ENCODE assay signal across 22 cellular contexts in genomic region chr14:63050694-63051093, GRCh38. TPM values are rescaled to one million over a fixed set of nuclear protein-coding genes. Genes with fewer than 3 reads are reported as not detected.
DNase-seq lines count a peak whose midpoint lies in the region; ATAC-seq, FAIRE-seq and TF ChIP-seq lines count a peak whose summit lies in the region.
"Had no signal": no experiment of that assay in that cellular context is flagged by ENCODE, and none has a peak within 500 bp of the region (broad histone marks: within the 10 kb centered on the region; RNA-seq: fewer than 3 reads in every experiment).

No MANE protein-coding gene starts in this region.

- H3K27me3 Mint-ChIP-seq in Calu3 (ENCODE audit: unreplicated experiment): peaks cover 43% of the 10 kb centered on the region

- FAIRE-seq in urothelium cell line (lab: Jason Lieb, UNC): peak; percentile 30
- FAIRE-seq: A204.1, D721Med, G401.6, GM12891 had no signal

- H3K27ac ChIP-seq in KMS-11: no peak overlapping the region
- H3K27ac ChIP-seq: BLaER1 had no signal

- intact Hi-C loops in posterior vena cava (cut with DNase I): no loop called here
- intact Hi-C loops in Calu3 (cut with micrococcal nuclease; ENCODE audit: unreplicated experiment): no loop called here

- no peak overlapping the region for H2AFZ ChIP-seq in KMS-11 (ENCODE audit: low read depth)

- no peak overlapping the region for H3K4me3 ChIP-seq in KMS-11 (IDR thresholded peaks at IDR 0.05; ENCODE audit: insufficient read depth, low read depth, low read length)
- H3K4me3 ChIP-seq: BLaER1 had no signal

- H3K4me1 ChIP-seq in KMS-11 (ENCODE audit: low read depth, poor library complexity, severe bottlenecking): peaks cover 15% of the 10 kb centered on the region
- H3K4me1 ChIP-seq: BE2C, BLaER1 had no signal

- H3K4me2 ChIP-seq in KMS-11: 0 out of 2 replicates have a peak overlapping the region, but pooled peaks have one; percentile 6
- H3K4me2 ChIP-seq: BLaER1 had no signal

- no peak for ATAC-seq in GM18520 (IDR thresholded peaks at IDR 0.05; ENCODE audit: unreplicated experiment)

- no peaks in the 10 kb centered on the region for H3K9me3 Mint-ChIP-seq in Calu3 (ENCODE audit: low read depth, unreplicated experiment)

- H3K4me1 Mint-ChIP-seq in Calu3 (ENCODE audit: low read depth, unreplicated experiment): peaks cover 11% of the 10 kb centered on the region
- H3K4me1 Mint-ChIP-seq: CD14-positive monocyte; CD8-positive, alpha-beta memory T cell had no signal

- no peaks in the 10 kb centered on the region for H4K20me1 ChIP-seq in KMS-11 (ENCODE audit: insufficient read depth)
- H4K20me1 ChIP-seq: BLaER1 had no signal

- no peak overlapping the region for H3K4me3 Mint-ChIP-seq in Calu3 (ENCODE audit: low read depth, unreplicated experiment)
- H3K4me3 Mint-ChIP-seq: CD14-positive monocyte; CD4-positive, alpha-beta memory T cell; CD4-positive, CD25-positive, alpha-beta regulatory T cell; CD8-positive, alpha-beta memory T cell had no signal

- H3K36me3 Mint-ChIP-seq in Calu3 (ENCODE audit: insufficient read depth, unreplicated experiment): no peaks in the 10 kb centered on the region
- H3K36me3 Mint-ChIP-seq: CD14-positive monocyte; CD4-positive, alpha-beta memory T cell; CD4-positive, CD25-positive, alpha-beta regulatory T cell; CD8-positive, alpha-beta memory T cell had no signal

- TF ChIP-seq CTCF in KMS-11 (conservative IDR thresholded peaks at IDR 0.05; ENCODE audit: low read depth, low read length): no peak
- no peak for TF ChIP-seq CTCF in Calu3 (IDR thresholded peaks at IDR 0.05; ENCODE audit: unreplicated experiment)

- no peaks in the 10 kb centered on the region for H3K27me3 ChIP-seq in KMS-11 (ENCODE audit: insufficient read depth, low read depth)
- H3K27me3 ChIP-seq: BLaER1 had no signal

- DNase-seq in NCI-H226 (peak; percentile 3), urothelium cell line (ENCODE audit: low spot score) (no peak), posterior vena cava (ENCODE audit: low spot score) (no peak), Calu3 (no peak)
- DNase-seq: 8988T; ACHN; BE2C; C1 segment of cervical spinal cord; CD4-positive, alpha-beta memory T cell; CD4-positive, CD25-positive, alpha-beta regulatory T cell; CD8-positive, alpha-beta memory T cell; COR-L47; DMS79 treated with DMSO at 0.1 percent for 48 hours; GF-D8 had no signal

- H3K9ac ChIP-seq in KMS-11: no peak overlapping the region
- H3K9ac ChIP-seq: BLaER1 had no signal

- CTCF ChIA-PET in Calu3 (lab: Charles Lee): no interaction called here

- no peaks in the 10 kb centered on the region for H3K36me3 ChIP-seq in KMS-11 (ENCODE audit: insufficient read depth)
- H3K36me3 ChIP-seq: BE2C, BLaER1 had no signal

- BruUV-seq in Calu3 (replicated peaks; lab: Mats Ljungman, UMichigan): no TSS peak

- H3K27ac Mint-ChIP-seq in Calu3 (ENCODE audit: unreplicated experiment): no peak overlapping the region
- H3K27ac Mint-ChIP-seq: CD14-positive monocyte; CD4-positive, alpha-beta memory T cell; CD8-positive, alpha-beta memory T cell had no signal

- H3K79me2 ChIP-seq in KMS-11 (ENCODE audit: insufficient read depth, low read depth): no peaks in the 10 kb centered on the region

RNA-seq across cellular contexts. Expression of gene KCNH5, which starts 5.4 kb away (rescaled TPM):
- total RNA-seq in posterior vena cava: not detected
- total RNA-seq in Calu3 (2022): not detected in 2 replicates
- total RNA-seq: CD4-positive, alpha-beta memory T cell; CD4-positive, CD25-positive, alpha-beta regulatory T cell; CD8-positive, alpha-beta memory T cell had no signal
